In the genomic region with DNA sequence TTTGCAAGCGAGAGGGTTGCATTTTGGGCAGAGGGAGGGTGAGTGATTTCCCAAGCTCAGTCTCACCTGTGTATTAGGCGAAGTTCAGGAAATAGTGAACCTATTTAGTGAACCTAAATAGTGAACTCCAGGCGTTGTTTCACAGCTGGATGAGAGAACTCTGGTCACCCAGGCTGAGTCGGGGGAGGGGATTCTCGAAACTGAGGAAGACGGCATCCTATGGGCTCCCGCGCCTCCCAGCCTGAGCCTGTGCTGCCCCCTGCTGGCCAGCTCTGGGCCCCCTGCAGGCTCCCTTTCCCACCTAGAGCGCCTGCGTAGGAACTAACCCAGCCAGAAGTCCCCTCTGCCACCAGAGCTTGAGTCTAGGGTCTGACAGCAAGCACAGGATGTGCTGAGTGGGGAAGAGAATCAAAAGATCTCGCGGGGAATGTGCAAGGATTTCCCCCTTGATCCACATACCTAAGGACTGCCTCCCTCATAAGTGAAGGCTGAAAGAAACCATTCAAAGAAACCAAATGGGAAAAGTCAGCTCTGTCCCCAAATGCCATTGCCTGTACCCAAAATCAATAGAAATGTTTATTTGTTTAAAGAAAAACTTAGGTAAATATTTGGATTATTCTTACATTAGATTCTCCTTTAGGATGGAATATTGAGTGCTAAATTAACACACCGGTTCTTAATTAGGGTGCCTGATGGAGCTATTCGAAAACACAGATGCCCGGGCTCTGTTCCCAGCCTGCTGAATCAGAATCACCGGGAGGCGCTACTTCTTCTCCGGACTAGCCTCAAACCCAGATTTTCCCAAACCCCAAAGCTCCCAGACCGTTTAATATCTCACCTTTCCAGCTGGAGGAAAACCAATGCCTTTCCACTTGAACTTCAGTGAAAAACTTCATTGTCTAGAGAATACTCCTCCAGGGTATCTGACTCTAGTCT, we compare ENCODE assay signal across 8 cellular contexts. TPM values are rescaled to one million over a fixed set of nuclear protein-coding genes. Genes with fewer than 3 reads are reported as not detected.
DNase-seq lines count a peak whose midpoint lies in the region; ATAC-seq, FAIRE-seq and TF ChIP-seq lines count a peak whose summit lies in the region.

No MANE protein-coding gene starts in this region.

- peak; percentile 100 for ATAC-seq in DND-41 (ENCODE audit: insufficient read depth, low read depth)
- no peak for ATAC-seq in HG02571 (IDR thresholded peaks at IDR 0.05; ENCODE audit: unreplicated experiment)

- H2AFZ ChIP-seq in DND-41 (ENCODE audit: low read depth, low read length) (peak overlapping the region; percentile 24; the same call in 1 of the 2 replicates), keratinocyte (ENCODE audit: control insufficient read depth, low read length) (no peak overlapping the region)

- H3K79me2 ChIP-seq in DND-41 (ENCODE audit: insufficient read depth, low read length): no peaks in the 10 kb centered on the region
- no peaks in the 10 kb centered on the region for H3K79me2 ChIP-seq in keratinocyte (ENCODE audit: control insufficient read depth, insufficient read depth, low read length)

- FAIRE-seq in keratinocyte (lab: Jason Lieb, UNC): no peak

- no peak overlapping the region for H3K9ac ChIP-seq in DND-41 (ENCODE audit: low read depth, low read length)
- H3K9ac ChIP-seq in keratinocyte (ENCODE audit: control insufficient read depth, extremely low read depth, insufficient read depth, low read length): no peak overlapping the region

- H3K27me3 ChIP-seq in DND-41 (ENCODE audit: insufficient read depth, low read length, poor library complexity): peaks cover 7% of the 10 kb centered on the region
- no peaks in the 10 kb centered on the region for H3K27me3 ChIP-seq in WERI-Rb-1 (ENCODE audit: insufficient read depth, low read depth, severe bottlenecking)
- H3K27me3 ChIP-seq in keratinocyte (ENCODE audit: control insufficient read depth, extremely low read depth, insufficient read depth, low read length): no peaks in the 10 kb centered on the region

- H3K4me3 ChIP-seq in DND-41 (ENCODE audit: low read depth in 1 of 2, low read length in 2 of 2) (no peak overlapping the region), WERI-Rb-1 (ENCODE audit: low read depth, low read length) (peak overlapping the region; percentile 8), keratinocyte (ENCODE audit: control insufficient read depth in 2 of 3, extremely low read depth in 1 of 3, insufficient read depth in 2 of 3, low read depth in 1 of 3, low read length in 3 of 3) (no peak overlapping the region)

- no TSS peak for BruUV-seq in MCF 10A (replicated peaks; lab: Mats Ljungman, UMichigan)

- peak; percentile 78 for DNase-seq in DND-41
- DNase-seq in HEK293T (ENCODE audit: extremely low spot score): peak; percentile 86
- DNase-seq in NCI-H1694 treated with DMSO at 0.1 percent for 48 hours (lab: John Stamatoyannopoulos, UW): peak; percentile 52
- DNase-seq in WERI-Rb-1: peak; percentile 87
- DNase-seq in MCF 10A (ENCODE audit: unreplicated experiment): peak; percentile 65
- DNase-seq in keratinocyte (ENCODE audit: low read depth, low spot score): no peak
- DNase-seq in stimulated activated CD4-positive, alpha-beta T cell treated with anti-CD3 and anti-CD28 coated beads, Interleukin-2, amount 100 ng/mL, for 4 hours (ENCODE audit: low read depth): peak; percentile 57

- H3K9me3 ChIP-seq in DND-41 (ENCODE audit: insufficient read depth, low read length, severe bottlenecking) (no peaks in the 10 kb centered on the region), WERI-Rb-1 (ENCODE audit: severe bottlenecking) (no peaks in the 10 kb centered on the region), keratinocyte (ENCODE audit: control insufficient read depth, low read depth, low read length) (no peaks in the 10 kb centered on the region)

- H4K20me1 ChIP-seq in DND-41 (ENCODE audit: insufficient read depth, low read length) (no peaks in the 10 kb centered on the region), keratinocyte (ENCODE audit: control insufficient read depth, extremely low read depth, insufficient read depth, low read length) (no peaks in the 10 kb centered on the region)

- peak overlapping the region; percentile 45 for H3K4me2 ChIP-seq in DND-41 (ENCODE audit: insufficient read depth, low read length)
- H3K4me2 ChIP-seq in keratinocyte (ENCODE audit: control insufficient read depth, extremely low read depth, insufficient read depth, low read depth, low read length): no peak overlapping the region

- TF ChIP-seq CTCF in DND-41 (IDR thresholded peaks at IDR 0.05; ENCODE audit: borderline replicate concordance, extremely low read depth, low read length, poor library complexity, severe bottlenecking): peak; percentile 95
- peak; percentile 93 for TF ChIP-seq CTCF in WERI-Rb-1 (IDR thresholded peaks at IDR 0.05; ENCODE audit: low read depth, low read length)
- TF ChIP-seq CTCF in MCF 10A (IDR thresholded peaks at IDR 0.05; ENCODE audit: unreplicated experiment): peak; percentile 90
- TF ChIP-seq CTCF in keratinocyte (optimal IDR thresholded peaks at IDR 0.05 in 1 of 3, IDR thresholded peaks at IDR 0.05 in 1 of 3, conservative IDR thresholded peaks at IDR 0.05 in 1 of 3; ENCODE audit: extremely low read depth in 1 of 3, insufficient read depth in 2 of 3, low read length in 3 of 3): peak; percentile 82 to 99 (median 84)

- no peaks in the 10 kb centered on the region for H3K36me3 Mint-ChIP-seq in MCF 10A (ENCODE audit: insufficient read depth, unreplicated experiment)

- H3K9me1 ChIP-seq in keratinocyte (ENCODE audit: control insufficient read depth, extremely low read depth, insufficient read depth, low read length): no peaks in the 10 kb centered on the region

- peaks cover 7% of the 10 kb centered on the region; the same call in 1 of the 2 replicates for H3K4me1 ChIP-seq in DND-41 (ENCODE audit: insufficient read depth, low read length)
- H3K4me1 ChIP-seq in keratinocyte (ENCODE audit: control insufficient read depth, extremely low read depth, insufficient read depth, low read length): no peaks in the 10 kb centered on the region

- POLR2A ChIA-PET in HEK293T (lab: Yijun Ruan, JAX): interaction anchor here (0.6 to 3.4 kb wide), 5 partner anchors 13 to 84 kb away, joined by 3 to 31 read pairs (median 3); no protein-coding TSS in a partner anchor
- POLR2A ChIA-PET in MCF 10A (lab: Yijun Ruan, JAX): interaction anchor here (0.6 to 1.6 kb wide), 5 partner anchors 15 to 151 kb away, joined by 3 to 4 read pairs (median 3); partner anchors contain the start of genes MARVELD3 and TAT

- H3K27ac ChIP-seq in DND-41 (ENCODE audit: low read length): no peak overlapping the region
- H3K27ac ChIP-seq in WERI-Rb-1: no peak overlapping the region
- H3K27ac ChIP-seq in keratinocyte (ENCODE audit: control insufficient read depth, insufficient read depth, low read length): no peak overlapping the region

- H3K36me3 ChIP-seq in DND-41 (ENCODE audit: insufficient read depth, low read length) (no peaks in the 10 kb centered on the region), WERI-Rb-1 (no peaks in the 10 kb centered on the region), keratinocyte (ENCODE audit: control insufficient read depth in 2 of 2, extremely low read depth in 1 of 2, insufficient read depth in 2 of 2, low read length in 2 of 2) (no peaks in the 10 kb centered on the region)

- H3K9me3 Mint-ChIP-seq in MCF 10A (ENCODE audit: unreplicated experiment): no peaks in the 10 kb centered on the region

- intact Hi-C loops in MCF 10A (cut with micrococcal nuclease): loop anchor here (1.0 to 10.0 kb wide), 3 partner anchors 46 to 199 kb away; no protein-coding TSS in a partner anchor

- dilution Hi-C loops in keratinocyte (cut with MboI; ENCODE audit: extremely low pct_ligation_motif_present, low sequenced_read_pairs): no loop called here

- H3K4me3 Mint-ChIP-seq in MCF 10A (ENCODE audit: unreplicated experiment): no peak overlapping the region

- H3K27ac Mint-ChIP-seq in MCF 10A (ENCODE audit: low read depth, unreplicated experiment): no peak overlapping the region

- no peaks in the 10 kb centered on the region for H3K4me1 Mint-ChIP-seq in MCF 10A (ENCODE audit: insufficient read depth, unreplicated experiment)

- CTCF ChIA-PET in HEK293T (lab: Yijun Ruan, JAX): interaction anchor here (0.6 to 2.5 kb wide), 26 partner anchors 9 to 358 kb away, joined by 3 to 30 read pairs (median 4); partner anchors contain the start of genes MARVELD3 and TAT
- CTCF ChIA-PET in MCF 10A (lab: Yijun Ruan, JAX): interaction anchor here (0.6 to 3.3 kb wide), 59 partner anchors 9 to 351 kb away, joined by 3 to 50 read pairs (median 4); partner anchors contain the start of genes CHST4, MARVELD3 and TAT

- H3K27me3 Mint-ChIP-seq in MCF 10A (ENCODE audit: insufficient read depth, unreplicated experiment): no peaks in the 10 kb centered on the region

TF ChIP-seq in HEK293T, 16 proteins besides CTCF, POLR2A, EP300 and RAD21:
- TF ChIP-seq L3MBTL2 (conservative IDR thresholded peaks at IDR 0.05): no peak

RNA-seq across cellular contexts. Expression of gene MARVELD3, which starts 14.8 kb away (rescaled TPM):
- total RNA-seq in MCF 10A (2022): 1.1 and 1.3 TPM in 2 replicates
- 11.4 to 17.8 TPM (median 11.6 TPM) in 3 replicates for polyA plus RNA-seq in keratinocyte
- 8.4 TPM for polyA plus RNA-seq in keratinocyte (2011; ENCODE audit: low read depth)
- 12.0 and 12.4 TPM in 2 replicates for polyA plus RNA-seq in keratinocyte (2011; cell fraction: cytosol; rRNA removed)
- 26.6 and 28.3 TPM in 2 replicates for polyA plus RNA-seq in keratinocyte (2011; cell fraction: nucleus; rRNA removed)
- polyA plus RNA-seq in keratinocyte (2012; ENCODE audit: low replicate concordance): 11.6 and 15.9 TPM in 2 replicates
- 7.5 to 20.3 TPM (median 13.0 TPM) in 3 replicates for polyA minus RNA-seq in keratinocyte
- polyA minus RNA-seq in keratinocyte (2011; cell fraction: cytosol; rRNA and poly(A)+ RNA removed): 15.3 TPM
- polyA minus RNA-seq in keratinocyte (2011; cell fraction: nucleus; rRNA and poly(A)+ RNA removed): 13.9 and 16.4 TPM in 2 replicates

RNA-seq across cellular contexts. Expression of gene TAT, which starts 34.3 kb away (rescaled TPM):
- not detected in 2 replicates for total RNA-seq in MCF 10A (2022)
- polyA plus RNA-seq in keratinocyte: 0.14 TPM in 1 of 3 replicates, not detected in the others
- polyA plus RNA-seq in keratinocyte (2011; ENCODE audit: low read depth): not detected
- not detected in 2 replicates for polyA plus RNA-seq in keratinocyte (2011; cell fraction: cytosol; rRNA removed)
- 0.25 TPM in 1 of 2 replicates, not detected in the other for polyA plus RNA-seq in keratinocyte (2011; cell fraction: nucleus; rRNA removed)
- polyA plus RNA-seq in keratinocyte (2012; ENCODE audit: low replicate concordance): not detected in 2 replicates
- 0.13 TPM in 1 of 3 replicates, not detected in the others for polyA minus RNA-seq in keratinocyte
- polyA minus RNA-seq in keratinocyte (2011; cell fraction: cytosol; rRNA and poly(A)+ RNA removed): not detected
- not detected in 2 replicates for polyA minus RNA-seq in keratinocyte (2011; cell fraction: nucleus; rRNA and poly(A)+ RNA removed)
